In genomic region chr1:207822124-207822601, GRCh38 we compare ENCODE assay signal across 1 cellular context.
TF ChIP-seq lines count a peak whose summit lies in the region.

No MANE protein-coding gene starts in this region.

TF ChIP-seq in GM12878, 131 proteins besides CTCF, POLR2A, EP300 and RAD21 (continued from another document and continues in another):
- TF ChIP-seq MLLT1 (IDR thresholded peaks at IDR 0.05) (peak; percentile 88), ATF3 (IDR thresholded peaks at IDR 0.05; ENCODE audit: borderline replicate concordance, extremely low read depth, low read depth, low read length) (no peak), ZNF217 (IDR thresholded peaks at IDR 0.05) (no peak), HSF1 (IDR thresholded peaks at IDR 0.05; ENCODE audit: low read depth, low read length) (peak; percentile 82), RFX5 (IDR thresholded peaks at IDR 0.05; ENCODE audit: low read depth, low read length) (no peak), SMARCA5 (IDR thresholded peaks at IDR 0.05) (peak; percentile 85; the same call in 1 of the 2 replicates), CREB1 (IDR thresholded peaks at IDR 0.05; ENCODE audit: low read depth) (no peak), BRCA1 (IDR thresholded peaks at IDR 0.05; ENCODE audit: low read depth, low read length) (no peak), CUX1 (IDR thresholded peaks at IDR 0.05; ENCODE audit: insufficient replicate concordance, low read depth, low read length) (peak; percentile 51), IRF5 (IDR thresholded peaks at IDR 0.05; ENCODE audit: borderline replicate concordance) (no peak), CEBPB (IDR thresholded peaks at IDR 0.05; ENCODE audit: borderline replicate concordance in 1 of 2, low read depth in 2 of 2, low read length in 2 of 2) (no peak), RAD51 (IDR thresholded peaks at IDR 0.05) (no peak), FOXM1 (IDR thresholded peaks at IDR 0.05; ENCODE audit: low read depth, low read length) (no peak), EGR1 (IDR thresholded peaks at IDR 0.05; ENCODE audit: borderline replicate concordance in 1 of 2, low read depth in 2 of 2, low read length in 2 of 2) (no peak), ASH2L (IDR thresholded peaks at IDR 0.05; ENCODE audit: borderline replicate concordance, low read depth) (no peak), ELK1 (IDR thresholded peaks at IDR 0.05; ENCODE audit: low read depth, low read length) (no peak), BACH1 (IDR thresholded peaks at IDR 0.05; ENCODE audit: borderline replicate concordance) (peak; percentile 2; the same call in 1 of the 2 replicates), BCLAF1 (IDR thresholded peaks at IDR 0.05) (no peak), BHLHE40 (IDR thresholded peaks at IDR 0.05; ENCODE audit: borderline replicate concordance in 1 of 2, low read depth in 2 of 2, low read length in 1 of 2) (no peak), NFIC (IDR thresholded peaks at IDR 0.05; ENCODE audit: low read depth, low read length) (no peak), CBX3 (IDR thresholded peaks at IDR 0.05; ENCODE audit: borderline replicate concordance, low read depth) (no peak), CREM (IDR thresholded peaks at IDR 0.05; ENCODE audit: low read depth) (0 out of 2 replicates have a peak, but pooled peaks have one; percentile 10), SREBF2 (IDR thresholded peaks at IDR 0.05; ENCODE audit: low read length) (no peak), ZNF274 (IDR thresholded peaks at IDR 0.05; ENCODE audit: insufficient read depth, insufficient read length) (no peak), EED (IDR thresholded peaks at IDR 0.05; ENCODE audit: low read depth) (peak; percentile 27; the same call in 1 of the 2 replicates), SP1 (IDR thresholded peaks at IDR 0.05; ENCODE audit: low read depth, low read length) (peak; percentile 6), MAX (IDR thresholded peaks at IDR 0.05; ENCODE audit: low read depth, low read length) (no peak), HCFC1 (IDR thresholded peaks at IDR 0.05; ENCODE audit: low read length) (no peak), SMAD1 (IDR thresholded peaks at IDR 0.05; ENCODE audit: low read depth, partially characterized antibody) (no peak), KLF5 (IDR thresholded peaks at IDR 0.05; ENCODE audit: partially characterized antibody) (no peak), LARP7 (IDR thresholded peaks at IDR 0.05) (no peak), KAT2A (conservative IDR thresholded peaks at IDR 0.05; ENCODE audit: control insufficient read depth, low read depth, low read length) (no peak), ZBTB33 (IDR thresholded peaks at IDR 0.05) (no peak), NFXL1 (IDR thresholded peaks at IDR 0.05; ENCODE audit: borderline replicate concordance) (no peak), ZNF384 (IDR thresholded peaks at IDR 0.05; ENCODE audit: borderline replicate concordance, low read depth, low read length) (no peak), YY1 (IDR thresholded peaks at IDR 0.05; ENCODE audit: low read depth, low read length) (no peak), CHD1 (IDR thresholded peaks at IDR 0.05; ENCODE audit: low read depth, low read length) (peak; percentile 91), IKZF2 (IDR thresholded peaks at IDR 0.05) (peak; percentile 68 to 81), WRNIP1 (IDR thresholded peaks at IDR 0.05; ENCODE audit: borderline replicate concordance, low read depth, low read length) (peak; percentile 24), RUNX3 (IDR thresholded peaks at IDR 0.05; ENCODE audit: low read length) (peak; percentile 18; the same call in 1 of the 2 replicates), ZBTB4 (CRISPR knock-in tag; IDR thresholded peaks at IDR 0.05) (no peak)
